8 cellular contexts compared by ENCODE assay signal in genomic region chr5:178624626-178625546, GRCh38. TPM values are rescaled to one million over a fixed set of nuclear protein-coding genes. Genes with fewer than 3 reads are reported as not detected.
DNase-seq lines count a peak whose midpoint lies in the region; ATAC-seq and TF ChIP-seq lines count a peak whose summit lies in the region.

No MANE protein-coding gene starts in this region.

- H3K4me3 ChIP-seq in left ventricle myocardium inferior (peak overlapping the region; percentile 96), astrocyte of the cerebellum (ENCODE audit: low read depth, low read length) (peak overlapping the region; percentile 97)

- in situ Hi-C loops in astrocyte of the cerebellum (cut with HindIII; ENCODE audit: low sequenced_read_pairs): no loop called here

- H3K36me3 ChIP-seq in left ventricle myocardium inferior: peaks cover 31% of the 10 kb centered on the region

- DNase-seq in left ventricle myocardium inferior (no peak), Right ventricle myocardium superior (no peak), astrocyte of the cerebellum (ENCODE audit: low read depth) (no peak), medulla oblongata (ENCODE audit: extremely low spot score) (peak; percentile 14), T1000 (lab: John Stamatoyannopoulos, UW) (no peak), HuH-7.5 (ENCODE audit: low spot score) (no peak), globus pallidus (ENCODE audit: low spot score) (no peak)
- no peak for DNase-seq in stimulated activated CD4-positive, alpha-beta T cell treated with anti-CD3 and anti-CD28 coated beads, Interleukin-4, amount 100 ng/mL, for 4 hours

- no peak for ATAC-seq in Right ventricle myocardium superior (ENCODE audit: poor library complexity)

- H3K9me3 ChIP-seq in left ventricle myocardium inferior (replicated peaks): no peaks in the 10 kb centered on the region

- H3K4me1 ChIP-seq in left ventricle myocardium inferior: peaks cover 68% of the 10 kb centered on the region

- no peak overlapping the region for H3K27ac ChIP-seq in left ventricle myocardium inferior (replicated peaks)

- TF ChIP-seq CTCF in left ventricle myocardium inferior (IDR thresholded peaks at IDR 0.05; ENCODE audit: borderline replicate concordance): no peak
- TF ChIP-seq CTCF in astrocyte of the cerebellum (IDR thresholded peaks at IDR 0.05; ENCODE audit: low read depth, low read length, missing control alignments): no peak

- intact Hi-C loops in left ventricle myocardium inferior (cut with micrococcal nuclease): no loop called here
- intact Hi-C loops in Right ventricle myocardium superior (cut with DNase I): no loop called here

- no peaks in the 10 kb centered on the region for H3K27me3 ChIP-seq in left ventricle myocardium inferior (ENCODE audit: low read depth)

RNA-seq across cellular contexts. Expression of gene CLK4, which starts 2.0 kb away (rescaled TPM):
- total RNA-seq in left ventricle myocardium inferior (20.0 TPM), Right ventricle myocardium superior (23.2 TPM)

RNA-seq across cellular contexts. Expression of gene COL23A1, which starts 34.7 kb away (rescaled TPM):
- 27.4 TPM for total RNA-seq in left ventricle myocardium inferior
- 18.8 TPM for total RNA-seq in Right ventricle myocardium superior
